ENCODE assay signal across 8 cellular contexts in genomic region chr17:47895856-47896671, GRCh38. TPM values are rescaled to one million over a fixed set of nuclear protein-coding genes. Genes with fewer than 3 reads are reported as not detected.
DNase-seq lines count a peak whose midpoint lies in the region; ATAC-seq and TF ChIP-seq lines count a peak whose summit lies in the region.

SP2 (plus strand) TSS chr17:47896236; CDS start chr17:47896287, 51 bp downstream.

- under 1% methylated on average over 69 of the region's 70 CpGs for WGBS in right cardiac atrium

- peak; percentile 92 for ATAC-seq in GM18502 (IDR thresholded peaks at IDR 0.05; ENCODE audit: poor library complexity, unreplicated experiment)
- ATAC-seq in HG02970 (IDR thresholded peaks at IDR 0.05; ENCODE audit: low FRiP score, unreplicated experiment), result peak; percentile 88
- ATAC-seq in right cardiac atrium, result peak; percentile 97

- no peaks in the 10 kb centered on the region for H3K27me3 Mint-ChIP-seq in T-helper 2 cell treated with Interferon-gamma antibody and Interleukin-4, amounts not matched to agents 5 μg/mL and 100 μg/mL, for 36 hours (ENCODE audit: low read depth)

- peaks cover 35% of the 10 kb centered on the region for H3K4me1 Mint-ChIP-seq in T-helper 2 cell treated with Interferon-gamma antibody and Interleukin-4, amounts not matched to agents 5 μg/mL and 100 μg/mL, for 36 hours (ENCODE audit: low read depth)

- peak within 1 kb of the TSS; percentile 96 to 100 for H3K27ac ChIP-seq in ascending aorta
- peak within 1 kb of the TSS; percentile 100 for H3K27ac ChIP-seq in right cardiac atrium (ENCODE audit: low read length)
- H3K27ac ChIP-seq in vagina, result peak within 1 kb of the TSS; percentile 99

- H3K4me3 Mint-ChIP-seq in T-helper 2 cell treated with Interferon-gamma antibody and Interleukin-4, amounts not matched to agents 5 μg/mL and 100 μg/mL, for 36 hours, result peak within 1 kb of the TSS; percentile 93

- H3K4me3 ChIP-seq in ascending aorta (peak within 1 kb of the TSS; percentile 76 to 84), right cardiac atrium (ENCODE audit: low read length) (peak within 1 kb of the TSS; percentile 99), vagina (peak within 1 kb of the TSS; percentile 81 to 86)

- H3K4me1 ChIP-seq in ascending aorta, result peaks cover 4 to 35% of the 10 kb centered on the region in 2 donors
- peaks cover 13% of the 10 kb centered on the region for H3K4me1 ChIP-seq in right cardiac atrium (ENCODE audit: control insufficient read depth, insufficient read depth, low read length)
- H3K4me1 ChIP-seq in vagina, result peaks cover 31% of the 10 kb centered on the region

- peak; percentile 98 to 100 for DNase-seq in NCI-H1930 (lab: John Stamatoyannopoulos, UW)
- peak; percentile 100 for DNase-seq in T-helper 2 cell treated with Interferon-gamma antibody and Interleukin-4, amounts not matched to agents 5 μg/mL and 100 μg/mL, for 36 hours (ENCODE audit: low spot score)
- peak; percentile 100 for DNase-seq in ascending aorta (ENCODE audit: low spot score in 2 of 2)
- peak; percentile 98 to 99 (median 99) for DNase-seq in right cardiac atrium
- peak; percentile 100 for DNase-seq in pulmonary artery endothelial cell (ENCODE audit: low read depth, low spot score)
- peak; percentile 100 for DNase-seq in vagina (ENCODE audit: extremely low spot score in 2 of 2)

- no peaks in the 10 kb centered on the region for H3K36me3 ChIP-seq in ascending aorta
- peaks cover 0 to 3% of the 10 kb centered on the region in 2 donors for H3K36me3 ChIP-seq in vagina

- intact Hi-C loops in ascending aorta (cut with DNase I) (loop anchor here (1.0 to 10.0 kb wide), 4 partner anchors 45 to 211 kb away; partner anchors contain the start of genes PNPO, SNX11 and TBKBP1), right cardiac atrium (cut with DNase I) (loop anchor here (5.0 to 10.0 kb wide), 4 partner anchors 49 to 76 kb away; partner anchors contain the start of genes CDK5RAP3 (in 1 of the 4), PNPO (in 1 of the 4) and PRR15L (in 1 of the 4)), vagina (cut with DNase I) (loop anchor here (10.0 kb wide), 1 partner anchor 49 kb away; the partner anchor contains the start of gene PNPO)

- H3K27me3 ChIP-seq in ascending aorta (no peaks in the 10 kb centered on the region), right cardiac atrium (ENCODE audit: control insufficient read depth, insufficient read depth) (no peaks in the 10 kb centered on the region), vagina (no peaks in the 10 kb centered on the region)

- peak in 1 of 2 donors; percentile 78 for TF ChIP-seq POLR2A in vagina (IDR thresholded peaks at IDR 0.05)

- peak in 1 of 3 experiments; percentile 6 for TF ChIP-seq CTCF in ascending aorta (IDR thresholded peaks at IDR 0.05)
- TF ChIP-seq CTCF in vagina (IDR thresholded peaks at IDR 0.05), result peak in 1 of 3 experiments; percentile 20

- peak within 1 kb of the TSS; percentile 99 for H3K27ac Mint-ChIP-seq in T-helper 2 cell treated with Interferon-gamma antibody and Interleukin-4, amounts not matched to agents 5 μg/mL and 100 μg/mL, for 36 hours

- H3K9me3 Mint-ChIP-seq in T-helper 2 cell treated with Interferon-gamma antibody and Interleukin-4, amounts not matched to agents 5 μg/mL and 100 μg/mL, for 36 hours, result no peaks in the 10 kb centered on the region

- H3K36me3 Mint-ChIP-seq in T-helper 2 cell treated with Interferon-gamma antibody and Interleukin-4, amounts not matched to agents 5 μg/mL and 100 μg/mL, for 36 hours (ENCODE audit: low read depth), result peaks cover 11% of the 10 kb centered on the region

- no peaks in the 10 kb centered on the region for H3K9me3 ChIP-seq in ascending aorta
- no peaks in the 10 kb centered on the region for H3K9me3 ChIP-seq in right cardiac atrium (ENCODE audit: control insufficient read depth, low read length)
- H3K9me3 ChIP-seq in vagina, result no peaks in the 10 kb centered on the region

RNA-seq across cellular contexts. Expression of gene SP2, which starts in this region (rescaled TPM):
- total RNA-seq in ascending aorta (198 TPM), right cardiac atrium (10 to 100 TPM; 15.8 to 20.6 (median 17.9) TPM), pulmonary artery endothelial cell (1.3 and 1.4 TPM in 2 replicates), vagina (11.3 TPM)
- 11.4 TPM for polyA plus RNA-seq in right cardiac atrium

Comparison
In these comparisons a context has a peak if more than half of its experiments do, and no peak if none do; other contexts are left out.
1. Peak in every context shown above with its lines: DNase-seq, ATAC-seq, H3K4me3 ChIP-seq and H3K27ac ChIP-seq.